ENCODE assay signal across 15 cellular contexts in genomic region chr12:9340422-9341259, GRCh38.
DNase-seq lines count a peak whose midpoint lies in the region; ATAC-seq and TF ChIP-seq lines count a peak whose summit lies in the region.
"Had no signal": no experiment of that assay in that cellular context is flagged by ENCODE, and none has a peak within 500 bp of the region (broad histone marks: within the 10 kb centered on the region; RNA-seq: fewer than 3 reads in every experiment).

No MANE protein-coding gene starts in this region.

- no peaks in the 10 kb centered on the region for H3K27me3 Mint-ChIP-seq in CD4-positive, alpha-beta T cell
- no peaks in the 10 kb centered on the region for H3K27me3 Mint-ChIP-seq in activated CD8-positive, alpha-beta T cell treated with anti-CD3 and anti-CD28 coated beads for 36 hours
- H3K27me3 Mint-ChIP-seq in GM23338 (ENCODE audit: insufficient read depth, low read depth, poor library complexity), result peaks cover 2% of the 10 kb centered on the region
- H3K27me3 Mint-ChIP-seq: CD4-positive, CD25-positive, alpha-beta regulatory T cell had no signal

- CTCF ChIA-PET in CD4-positive, alpha-beta T cell (lab: Charles Lee), result interaction anchor here (0.5 to 2.3 kb wide), 2 partner anchors 9 to 1309 kb away, joined by 3 to 13 read pairs; no protein-coding TSS in a partner anchor
- CTCF ChIA-PET in activated CD8-positive, alpha-beta T cell treated with anti-CD3 and anti-CD28 coated beads for 36 hours (lab: Charles Lee), result interaction anchor here (0.8 to 8.5 kb wide), 9 partner anchors 9 to 457 kb away, joined by 3 to 68 read pairs (median 3); no protein-coding TSS in a partner anchor

- no peak for DNase-seq in CD4-positive, alpha-beta T cell
- DNase-seq in HCEC 1CT (peak; percentile 95), foreskin melanocyte (peak; percentile 91), cerebellum (ENCODE audit: low spot score) (no peak), NCI-H524 (lab: John Stamatoyannopoulos, UW) (no peak), GM23338 (ENCODE audit: low spot score) (no peak)
- DNase-seq in activated CD8-positive, alpha-beta T cell treated with anti-CD3 and anti-CD28 coated beads for 36 hours, result peak; percentile 9
- DNase-seq: activated T-cell treated with anti-CD3 and anti-CD28 coated beads, Interleukin-2, amount 50 U/mL, for 48 hours; body of pancreas; heart left ventricle; left cardiac atrium; NCI-H2029 had no signal

- no peaks in the 10 kb centered on the region for H4K20me1 ChIP-seq in GM23338 (replicated peaks; ENCODE audit: insufficient read depth)

- peaks cover 5% of the 10 kb centered on the region for H3K9me3 Mint-ChIP-seq in CD4-positive, alpha-beta T cell
- H3K9me3 Mint-ChIP-seq in activated CD8-positive, alpha-beta T cell treated with anti-CD3 and anti-CD28 coated beads for 36 hours, result peaks cover 8% of the 10 kb centered on the region
- peaks cover 11% of the 10 kb centered on the region for H3K9me3 Mint-ChIP-seq in GM23338

- H3K27ac ChIP-seq in CD4-positive, alpha-beta T cell (ENCODE audit: low read depth, low read length), result no peak overlapping the region
- H3K27ac ChIP-seq in GM23338 (ENCODE audit: low read depth), result no peak overlapping the region
- H3K27ac ChIP-seq: body of pancreas, heart left ventricle, SK-N-MC had no signal

- intact Hi-C loops in CD4-positive, alpha-beta T cell (cut with DNase I, micrococcal nuclease), result no loop called here
- intact Hi-C loops in activated CD8-positive, alpha-beta T cell treated with anti-CD3 and anti-CD28 coated beads for 36 hours (cut with micrococcal nuclease), result no loop called here

- no peak overlapping the region for H3K4me3 ChIP-seq in GM23338
- H3K4me3 ChIP-seq: body of pancreas, heart left ventricle, SK-N-MC had no signal

- peaks cover 4% of the 10 kb centered on the region for H3K36me3 Mint-ChIP-seq in CD4-positive, alpha-beta T cell (ENCODE audit: low read depth)
- H3K36me3 Mint-ChIP-seq in activated CD8-positive, alpha-beta T cell treated with anti-CD3 and anti-CD28 coated beads for 36 hours (ENCODE audit: low read depth), result peaks cover 4% of the 10 kb centered on the region
- peaks cover 11% of the 10 kb centered on the region; the same call in 2 of the 3 replicates for H3K36me3 Mint-ChIP-seq in GM23338 (ENCODE audit: low read depth)

- H3K4me3 Mint-ChIP-seq in CD4-positive, alpha-beta T cell, result no peak overlapping the region
- H3K4me3 Mint-ChIP-seq in activated CD8-positive, alpha-beta T cell treated with anti-CD3 and anti-CD28 coated beads for 36 hours, result no peak overlapping the region
- no peak overlapping the region for H3K4me3 Mint-ChIP-seq in GM23338
- H3K4me3 Mint-ChIP-seq: CD4-positive, CD25-positive, alpha-beta regulatory T cell had no signal

- no peaks in the 10 kb centered on the region for H3K9me3 ChIP-seq in CD4-positive, alpha-beta T cell (ENCODE audit: control insufficient read depth, low read length)
- H3K9me3 ChIP-seq: body of pancreas had no signal

- H3K4me1 Mint-ChIP-seq in CD4-positive, alpha-beta T cell (ENCODE audit: low read depth), result peaks cover 44% of the 10 kb centered on the region
- H3K4me1 Mint-ChIP-seq in activated CD8-positive, alpha-beta T cell treated with anti-CD3 and anti-CD28 coated beads for 36 hours (ENCODE audit: low read depth), result peaks cover 20% of the 10 kb centered on the region
- no peaks in the 10 kb centered on the region for H3K4me1 Mint-ChIP-seq in GM23338

- H3K36me3 ChIP-seq in GM23338 (ENCODE audit: insufficient read depth), result no peaks in the 10 kb centered on the region
- H3K36me3 ChIP-seq: heart left ventricle had no signal

- peak; percentile 32 for ATAC-seq in CD4-positive, alpha-beta T cell (ENCODE audit: poor library complexity)
- peak; percentile 37 for ATAC-seq in activated CD8-positive, alpha-beta T cell treated with anti-CD3 and anti-CD28 coated beads for 36 hours
- ATAC-seq in GM21786 (IDR thresholded peaks at IDR 0.05; ENCODE audit: unreplicated experiment), result no peak
- ATAC-seq in GM23338, result no peak; the same call in 2 of the 3 replicates
- ATAC-seq: body of pancreas, heart left ventricle, left cardiac atrium had no signal

- H3K79me2 ChIP-seq in GM23338 (replicated peaks; ENCODE audit: insufficient read depth), result no peaks in the 10 kb centered on the region

- no peak overlapping the region for H3K4me2 ChIP-seq in GM23338

- no peaks in the 10 kb centered on the region for H3F3A ChIP-seq in GM23338 (replicated peaks; ENCODE audit: low read depth)

- H3K27ac Mint-ChIP-seq in CD4-positive, alpha-beta T cell, result peak overlapping the region; percentile 70
- peak overlapping the region; percentile 14 for H3K27ac Mint-ChIP-seq in activated CD8-positive, alpha-beta T cell treated with anti-CD3 and anti-CD28 coated beads for 36 hours
- no peak overlapping the region for H3K27ac Mint-ChIP-seq in GM23338

- H3K27me3 ChIP-seq in CD4-positive, alpha-beta T cell (ENCODE audit: control insufficient read depth, insufficient read depth, low read length), result no peaks in the 10 kb centered on the region
- H3K27me3 ChIP-seq in GM23338 (ENCODE audit: insufficient read depth), result no peaks in the 10 kb centered on the region
- H3K27me3 ChIP-seq: body of pancreas, heart left ventricle had no signal

- H3K4me1 ChIP-seq in GM23338 (ENCODE audit: insufficient read depth), result no peaks in the 10 kb centered on the region
- H3K4me1 ChIP-seq: body of pancreas, heart left ventricle had no signal

- H2AFZ ChIP-seq in GM23338, result no peak overlapping the region

- no peaks in the 10 kb centered on the region for H3K9me2 ChIP-seq in GM23338 (ENCODE audit: insufficient read depth)

- POLR2A ChIA-PET in CD4-positive, alpha-beta T cell (lab: Charles Lee), result interaction anchor here (0.9 to 1.2 kb wide), 5 partner anchors 13 to 643 kb away, joined by 3 read pairs; partner anchors contain the start of gene RIMKLB
- POLR2A ChIA-PET in activated CD8-positive, alpha-beta T cell treated with anti-CD3 and anti-CD28 coated beads for 36 hours (lab: Charles Lee), result interaction anchor here (0.5 to 1.2 kb wide), 4 partner anchors 8 to 18 kb away, joined by 3 read pairs; no protein-coding TSS in a partner anchor

- no peak for TF ChIP-seq CTCF in CD4-positive, alpha-beta T cell (IDR thresholded peaks at IDR 0.05)
- no peak for TF ChIP-seq CTCF in activated CD8-positive, alpha-beta T cell treated with anti-CD3 and anti-CD28 coated beads for 36 hours (IDR thresholded peaks at IDR 0.05)
- no peak for TF ChIP-seq CTCF in GM23338 (conservative IDR thresholded peaks at IDR 0.05; ENCODE audit: low read depth in 2 of 2)

TF ChIP-seq in GM23338, 12 proteins besides CTCF, POLR2A, EP300 and RAD21 (continues in another document):
- no peak for TF ChIP-seq ZNF331 (CRISPR knock-in tag; IDR thresholded peaks at IDR 0.05; ENCODE audit: low read depth)
- TF ChIP-seq CREB1 (CRISPR knock-in tag; IDR thresholded peaks at IDR 0.05; ENCODE audit: low read depth), result no peak
- no peak for TF ChIP-seq NANOG (IDR thresholded peaks at IDR 0.05; ENCODE audit: borderline replicate concordance)
- TF ChIP-seq ETS1 (IDR thresholded peaks at IDR 0.05), result no peak
- TF ChIP-seq POLR2AphosphoS5 (IDR thresholded peaks at IDR 0.05; ENCODE audit: low read depth), result no peak

Comparison
In these comparisons a context has a peak if more than half of its experiments do, and no peak if none do; other contexts are left out.
1. ATAC-seq: peak in CD4-positive, alpha-beta T cell (single experiment) and activated CD8-positive, alpha-beta T cell treated with anti-CD3 and anti-CD28 coated beads for 36 hours (single experiment); none in GM21786 (single experiment) and GM23338 (single experiment).
2. DNase-seq: peak in HCEC 1CT (single experiment), activated CD8-positive, alpha-beta T cell treated with anti-CD3 and anti-CD28 coated beads for 36 hours (single experiment) and foreskin melanocyte (single experiment); none in CD4-positive, alpha-beta T cell (0 of 10), cerebellum (single experiment), NCI-H524 (0 of 2) and GM23338 (single experiment).